27 cellular contexts compared by ENCODE assay signal in the genomic region with DNA sequence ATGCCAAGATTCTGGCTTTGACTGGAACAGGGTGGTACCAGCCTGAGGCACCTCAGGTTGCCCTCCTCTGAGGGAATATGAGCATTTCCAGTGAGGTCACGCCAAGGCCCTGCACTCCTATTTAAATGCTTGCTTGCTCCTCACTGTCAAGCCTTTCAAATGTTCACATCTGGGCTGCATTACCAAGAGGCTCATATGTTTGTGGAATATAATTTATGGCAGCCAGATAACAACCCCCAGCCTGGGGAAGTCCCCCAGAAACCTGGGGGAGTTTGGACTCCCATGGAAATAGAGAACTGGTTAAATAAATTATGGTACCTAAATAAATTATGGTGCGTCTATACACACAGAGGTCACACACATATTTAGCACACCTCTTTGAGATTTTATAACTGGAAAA.
DNase-seq lines count a peak whose midpoint lies in the region; ATAC-seq, FAIRE-seq and TF ChIP-seq lines count a peak whose summit lies in the region.
"Had no signal": no experiment of that assay in that cellular context is flagged by ENCODE, and none has a peak within 500 bp of the region (broad histone marks: within the 10 kb centered on the region; RNA-seq: fewer than 3 reads in every experiment).

No MANE protein-coding gene starts in this region.

- H3K27ac Mint-ChIP-seq in nephron, result peak overlapping the region; percentile 54 to 93 (median 64)
- H3K27ac Mint-ChIP-seq: GM23338, HFFc6 had no signal

- intact Hi-C loops in left ventricle myocardium superior (cut with micrococcal nuclease), result no loop called here

- H3K27me3 Mint-ChIP-seq in nephron (ENCODE audit: low read depth), result no peaks in the 10 kb centered on the region
- H3K27me3 Mint-ChIP-seq: CD8-positive, alpha-beta memory T cell had no signal

- peak; percentile 33 for FAIRE-seq in endometrium (lab: Jason Lieb, UNC)
- FAIRE-seq: GM18507 had no signal

- H3K9me3 ChIP-seq in cardiac muscle cell (ENCODE audit: low read depth), result no peaks in the 10 kb centered on the region
- H3K9me3 ChIP-seq: BE2C had no signal

- peak overlapping the region; percentile 25 for H3K27ac ChIP-seq in cardiac muscle cell
- H3K27ac ChIP-seq: RWPE1 had no signal

- no peak for ATAC-seq in left ventricle myocardium superior
- ATAC-seq in HG03175 (IDR thresholded peaks at IDR 0.05; ENCODE audit: unreplicated experiment), result no peak
- ATAC-seq: GM23338 had no signal

- H3K4me3 ChIP-seq in cardiac muscle cell, result no peak overlapping the region
- H3K4me3 ChIP-seq: GM23338 had no signal

- peaks cover 48% of the 10 kb centered on the region for H3K4me1 ChIP-seq in cardiac muscle cell (ENCODE audit: low read depth)

- no peaks in the 10 kb centered on the region for H3K36me3 ChIP-seq in cardiac muscle cell
- H3K36me3 ChIP-seq: BE2C had no signal

- no peak for TF ChIP-seq CTCF in cardiac muscle cell (IDR thresholded peaks at IDR 0.05; ENCODE audit: low read depth, low read length)
- no peak for TF ChIP-seq CTCF in nephron (IDR thresholded peaks at IDR 0.05; ENCODE audit: unreplicated experiment in 3 of 3)

- H3K4me1 Mint-ChIP-seq in nephron, result peaks cover 58% of the 10 kb centered on the region
- H3K4me1 Mint-ChIP-seq: CD14-positive monocyte; CD8-positive, alpha-beta memory T cell had no signal

- H3K4me3 Mint-ChIP-seq in nephron, result no peak overlapping the region
- H3K4me3 Mint-ChIP-seq: CD14-positive monocyte; CD8-positive, alpha-beta memory T cell; GM23338; H9; HFFc6 had no signal

- no peak for DNase-seq in cardiac muscle cell (ENCODE audit: low read depth in 1 of 2, low spot score in 1 of 2)
- DNase-seq in left ventricle myocardium superior, result no peak
- DNase-seq in HCEC 1CT, result no peak
- DNase-seq in dedifferentiated amniotic fluid mesenchymal stem cell (ENCODE audit: extremely low spot score), result no peak
- no peak for DNase-seq in DMS79 (lab: John Stamatoyannopoulos, UW)
- DNase-seq: 8988T; ACHN; BE2C; Calu3; CD8-positive, alpha-beta memory T cell; H9; HFFc6; IMR-90; KG1; NCI-H1048; NCI-H1417; NCI-H1694; NCI-H2029 treated with DMSO at 0.1 percent for 48 hours; NCI-H526 treated with DMSO at 0.1 percent for 48 hours; SHP77 had no signal

- no peaks in the 10 kb centered on the region for H3K9me3 Mint-ChIP-seq in nephron
- H3K9me3 Mint-ChIP-seq: CD8-positive, alpha-beta memory T cell; GM23338; H9; HFFc6 had no signal

- H3K27me3 ChIP-seq in cardiac muscle cell, result no peaks in the 10 kb centered on the region
- H3K27me3 ChIP-seq: BE2C had no signal

- no peaks in the 10 kb centered on the region for H3K36me3 Mint-ChIP-seq in nephron (ENCODE audit: low read depth)
- H3K36me3 Mint-ChIP-seq: CD8-positive, alpha-beta memory T cell had no signal
